ENCODE assay signal across 31 cellular contexts in the genomic region with DNA sequence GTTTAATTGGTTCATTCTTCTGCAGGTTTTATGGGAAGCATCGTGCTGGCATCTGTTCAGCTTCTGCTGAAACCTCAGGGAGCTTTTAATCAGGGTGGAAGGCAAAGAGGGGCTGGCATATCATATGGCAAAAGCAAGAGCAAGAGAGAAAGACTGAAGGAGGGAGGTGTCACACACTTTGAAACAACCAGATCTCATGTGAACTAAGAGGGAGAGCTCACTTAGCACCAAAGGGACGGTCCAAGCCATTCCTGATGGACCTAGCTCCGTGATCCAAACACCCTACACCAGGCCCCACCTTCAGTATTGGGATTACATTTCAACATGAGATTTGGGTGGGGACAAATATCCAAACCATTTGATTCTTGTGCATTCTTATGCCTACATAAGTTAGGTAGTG.
"Had no signal": no experiment of that assay in that cellular context is flagged by ENCODE, and none has a peak within 500 bp of the region (broad histone marks: within the 10 kb centered on the region; RNA-seq: fewer than 3 reads in every experiment).

No MANE protein-coding gene starts in this region.

- H3K4me1 ChIP-seq: ascending aorta, esophagus muscularis mucosa, foreskin keratinocyte, gastroesophageal sphincter, heart right ventricle had no signal

- H3K9me3 ChIP-seq: ascending aorta, esophagus muscularis mucosa, gastroesophageal sphincter, heart right ventricle had no signal

- H3K4me3 ChIP-seq: ascending aorta, coronary artery, dorsolateral prefrontal cortex, esophagus muscularis mucosa, gastroesophageal sphincter, heart right ventricle had no signal

- H3K9me3 Mint-ChIP-seq: activated CD4-positive, alpha-beta memory T cell treated with anti-CD3 and anti-CD28 coated beads for 36 hours; activated CD4-positive, alpha-beta T cell treated with anti-CD3 and anti-CD28 coated beads, Interleukin-2, amount 10 ng/mL, durations not matched to agents 24 days and 14 days; activated naive CD4-positive, alpha-beta T cell treated with anti-CD3 and anti-CD28 coated beads for 36 hours; activated naive CD4-positive, alpha-beta T cell treated with anti-CD3 and anti-CD28 coated beads, Interleukin-2, amount 50 U/mL, for 24 hours; activated naive CD8-positive, alpha-beta T cell treated with anti-CD3 and anti-CD28 coated beads for 36 hours; activated naive CD8-positive, alpha-beta T cell treated with anti-CD3 and anti-CD28 coated beads, Interleukin-2, amount 50 U/mL, for 24 hours; activated T-helper 1 cell treated with anti-CD3 and anti-CD28 coated beads, Interleukin-12 subunit alpha, Interleukin-12 subunit beta, Interleukin-2, Interleukin-4 antibody, amounts not matched to agents 30 ng/mL and 10 ng/mL and 1 ng/mL, durations not matched to agents 14 hours and 24 hours and 36 hours; activated T-helper 2 cell treated with anti-CD3 and anti-CD28 coated beads, Interferon-gamma antibody, Interleukin-2, Interleukin-4, amounts not matched to agents 10 μg/mL and 5 μg/mL and 100 μg/mL, durations not matched to agents 14 hours and 24 hours and 36 hours; endodermal cell had no signal

- H3K36me3 ChIP-seq: ascending aorta, esophagus muscularis mucosa, gastroesophageal sphincter, heart right ventricle had no signal

- DNase-seq: activated CD4-positive, alpha-beta memory T cell treated with anti-CD3 and anti-CD28 coated beads for 36 hours; activated CD4-positive, alpha-beta T cell treated with anti-CD3 and anti-CD28 coated beads for 36 hours; activated CD4-positive, alpha-beta T cell treated with anti-CD3 and anti-CD28 coated beads, Interleukin-2, amount 10 ng/mL, durations not matched to agents 24 days and 14 days; activated CD4-positive, CD25-positive, alpha-beta regulatory T cell; activated CD4-positive, CD25-positive, alpha-beta regulatory T cell treated with anti-CD3 and anti-CD28 coated beads, Interleukin-2, amount 50 U/mL, for 72 hours; activated CD8-positive, alpha-beta memory T cell treated with anti-CD3 and anti-CD28 coated beads, Interleukin-2, amount 10 ng/mL, durations not matched to agents 7 days and 5 days; activated CD8-positive, alpha-beta memory T cell treated with anti-CD3 and anti-CD28 coated beads, Interleukin-2, amount 50 U/mL, for 4 hours; activated CD8-positive, alpha-beta T cell treated with anti-CD3 and anti-CD28 coated beads, Interleukin-2, amount 10 ng/mL, durations not matched to agents 7 days and 5 days; activated effector memory CD4-positive, alpha-beta T cell treated with anti-CD3 and anti-CD28 coated beads, Interleukin-2, amount 50 U/mL, for 16 hours; activated naive CD4-positive, alpha-beta T cell treated with anti-CD3 and anti-CD28 coated beads for 36 hours; activated naive CD8-positive, alpha-beta T cell treated with anti-CD3 and anti-CD28 coated beads for 36 hours; activated naive CD8-positive, alpha-beta T cell treated with anti-CD3 and anti-CD28 coated beads, Interleukin-2, amount 50 U/mL, for 24 hours; activated T-cell treated with anti-CD3 and anti-CD28 coated beads, Interleukin-2, amount 50 U/mL, for 1 hour; activated T-cell treated with anti-CD3 and anti-CD28 coated beads, Interleukin-2, amount 50 U/mL, for 48 hours; dorsolateral prefrontal cortex; effector memory CD4-positive, alpha-beta T cell; endodermal cell; erythroblast; heart right ventricle; T-helper 2 cell had no signal

- H3K36me3 Mint-ChIP-seq: activated CD4-positive, alpha-beta memory T cell treated with anti-CD3 and anti-CD28 coated beads for 36 hours; activated CD8-positive, alpha-beta memory T cell treated with anti-CD3 and anti-CD28 coated beads, Interleukin-2, amount 10 ng/mL, durations not matched to agents 7 days and 5 days; activated naive CD4-positive, alpha-beta T cell treated with anti-CD3 and anti-CD28 coated beads, Interleukin-2, amount 50 U/mL, for 24 hours; activated naive CD8-positive, alpha-beta T cell treated with anti-CD3 and anti-CD28 coated beads for 36 hours; brain had no signal

- H3K4me1 Mint-ChIP-seq: activated CD4-positive, alpha-beta T cell treated with anti-CD3 and anti-CD28 coated beads for 36 hours; activated CD4-positive, alpha-beta T cell treated with anti-CD3 and anti-CD28 coated beads, Interleukin-2, amount 10 ng/mL, durations not matched to agents 24 days and 14 days; activated CD8-positive, alpha-beta memory T cell treated with anti-CD3 and anti-CD28 coated beads, Interleukin-2, amount 10 ng/mL, durations not matched to agents 7 days and 5 days; activated naive CD4-positive, alpha-beta T cell treated with anti-CD3 and anti-CD28 coated beads, Interleukin-2, amount 50 U/mL, for 24 hours; activated naive CD8-positive, alpha-beta T cell treated with anti-CD3 and anti-CD28 coated beads for 36 hours; activated naive CD8-positive, alpha-beta T cell treated with anti-CD3 and anti-CD28 coated beads, Interleukin-2, amount 50 U/mL, for 24 hours; brain; central memory CD8-positive, alpha-beta T cell; endodermal cell had no signal

- H3K27ac ChIP-seq: ascending aorta, coronary artery, dorsolateral prefrontal cortex, esophagus muscularis mucosa, foreskin keratinocyte, gastroesophageal sphincter, heart right ventricle had no signal

- ATAC-seq: activated CD4-positive, alpha-beta T cell treated with anti-CD3 and anti-CD28 coated beads for 36 hours; activated CD8-positive, alpha-beta memory T cell treated with anti-CD3 and anti-CD28 coated beads, Interleukin-2, amount 10 ng/mL, durations not matched to agents 7 days and 5 days; activated CD8-positive, alpha-beta T cell treated with anti-CD3 and anti-CD28 coated beads, Interleukin-2, amount 10 ng/mL, durations not matched to agents 7 days and 5 days; activated naive CD8-positive, alpha-beta T cell treated with anti-CD3 and anti-CD28 coated beads, Interleukin-2, amount 50 U/mL, for 24 hours; gastroesophageal sphincter had no signal

- H3K27me3 Mint-ChIP-seq: activated CD4-positive, alpha-beta memory T cell treated with anti-CD3 and anti-CD28 coated beads for 36 hours; activated CD4-positive, alpha-beta T cell treated with anti-CD3 and anti-CD28 coated beads, Interleukin-2, amount 10 ng/mL, durations not matched to agents 24 days and 14 days; activated CD8-positive, alpha-beta memory T cell treated with anti-CD3 and anti-CD28 coated beads, Interleukin-2, amount 10 ng/mL, durations not matched to agents 7 days and 5 days; activated naive CD4-positive, alpha-beta T cell treated with anti-CD3 and anti-CD28 coated beads, Interleukin-2, amount 50 U/mL, for 24 hours; activated naive CD8-positive, alpha-beta T cell treated with anti-CD3 and anti-CD28 coated beads for 36 hours; activated naive CD8-positive, alpha-beta T cell treated with anti-CD3 and anti-CD28 coated beads, Interleukin-2, amount 50 U/mL, for 24 hours; brain; central memory CD8-positive, alpha-beta T cell; dendritic cell treated with granulocyte-macrophage colony-stimulating factor and Interleukin-4, amounts not matched to agents 40 ng/mL and 50 ng/mL, for 4 days had no signal

- H3K27ac Mint-ChIP-seq: activated CD4-positive, alpha-beta memory T cell treated with anti-CD3 and anti-CD28 coated beads for 36 hours; activated CD4-positive, alpha-beta T cell treated with anti-CD3 and anti-CD28 coated beads for 36 hours; activated CD4-positive, alpha-beta T cell treated with anti-CD3 and anti-CD28 coated beads, Interleukin-2, amount 10 ng/mL, durations not matched to agents 24 days and 14 days; activated CD8-positive, alpha-beta memory T cell treated with anti-CD3 and anti-CD28 coated beads, Interleukin-2, amount 10 ng/mL, durations not matched to agents 7 days and 5 days; activated CD8-positive, alpha-beta T cell treated with anti-CD3 and anti-CD28 coated beads, Interleukin-2, amount 10 ng/mL, durations not matched to agents 7 days and 5 days; activated naive CD4-positive, alpha-beta T cell treated with anti-CD3 and anti-CD28 coated beads for 36 hours; activated naive CD4-positive, alpha-beta T cell treated with anti-CD3 and anti-CD28 coated beads, Interleukin-2, amount 50 U/mL, for 24 hours; activated naive CD8-positive, alpha-beta T cell treated with anti-CD3 and anti-CD28 coated beads for 36 hours; activated naive CD8-positive, alpha-beta T cell treated with anti-CD3 and anti-CD28 coated beads, Interleukin-2, amount 50 U/mL, for 24 hours; activated T-helper 1 cell treated with anti-CD3 and anti-CD28 coated beads, Interleukin-12 subunit alpha, Interleukin-12 subunit beta, Interleukin-2, Interleukin-4 antibody, amounts not matched to agents 30 ng/mL and 10 ng/mL and 1 ng/mL, durations not matched to agents 14 hours and 24 hours and 36 hours; activated T-helper 2 cell treated with anti-CD3 and anti-CD28 coated beads, Interferon-gamma antibody, Interleukin-2, Interleukin-4, amounts not matched to agents 10 μg/mL and 5 μg/mL and 100 μg/mL, durations not matched to agents 14 hours and 24 hours and 36 hours; brain; dendritic cell treated with granulocyte-macrophage colony-stimulating factor and Interleukin-4, amounts not matched to agents 40 ng/mL and 50 ng/mL, for 4 days; endodermal cell had no signal

- H3K4me3 Mint-ChIP-seq: activated CD4-positive, alpha-beta memory T cell treated with anti-CD3 and anti-CD28 coated beads for 36 hours; activated CD4-positive, alpha-beta T cell treated with anti-CD3 and anti-CD28 coated beads for 36 hours; activated CD4-positive, alpha-beta T cell treated with anti-CD3 and anti-CD28 coated beads, Interleukin-2, amount 10 ng/mL, durations not matched to agents 24 days and 14 days; activated CD8-positive, alpha-beta memory T cell treated with anti-CD3 and anti-CD28 coated beads, Interleukin-2, amount 10 ng/mL, durations not matched to agents 7 days and 5 days; activated CD8-positive, alpha-beta T cell treated with anti-CD3 and anti-CD28 coated beads, Interleukin-2, amount 10 ng/mL, durations not matched to agents 7 days and 5 days; activated naive CD4-positive, alpha-beta T cell treated with anti-CD3 and anti-CD28 coated beads for 36 hours; activated naive CD4-positive, alpha-beta T cell treated with anti-CD3 and anti-CD28 coated beads, Interleukin-2, amount 50 U/mL, for 24 hours; activated naive CD8-positive, alpha-beta T cell treated with anti-CD3 and anti-CD28 coated beads for 36 hours; activated naive CD8-positive, alpha-beta T cell treated with anti-CD3 and anti-CD28 coated beads, Interleukin-2, amount 50 U/mL, for 24 hours; activated T-helper 1 cell treated with anti-CD3 and anti-CD28 coated beads, Interleukin-12 subunit alpha, Interleukin-12 subunit beta, Interleukin-2, Interleukin-4 antibody, amounts not matched to agents 30 ng/mL and 10 ng/mL and 1 ng/mL, durations not matched to agents 14 hours and 24 hours and 36 hours; brain; central memory CD8-positive, alpha-beta T cell; dendritic cell treated with granulocyte-macrophage colony-stimulating factor and Interleukin-4, amounts not matched to agents 40 ng/mL and 50 ng/mL, for 4 days; endodermal cell had no signal

- H3K27me3 ChIP-seq: ascending aorta, dorsolateral prefrontal cortex, esophagus muscularis mucosa, foreskin keratinocyte, gastroesophageal sphincter, heart right ventricle had no signal
